In the genomic region with DNA sequence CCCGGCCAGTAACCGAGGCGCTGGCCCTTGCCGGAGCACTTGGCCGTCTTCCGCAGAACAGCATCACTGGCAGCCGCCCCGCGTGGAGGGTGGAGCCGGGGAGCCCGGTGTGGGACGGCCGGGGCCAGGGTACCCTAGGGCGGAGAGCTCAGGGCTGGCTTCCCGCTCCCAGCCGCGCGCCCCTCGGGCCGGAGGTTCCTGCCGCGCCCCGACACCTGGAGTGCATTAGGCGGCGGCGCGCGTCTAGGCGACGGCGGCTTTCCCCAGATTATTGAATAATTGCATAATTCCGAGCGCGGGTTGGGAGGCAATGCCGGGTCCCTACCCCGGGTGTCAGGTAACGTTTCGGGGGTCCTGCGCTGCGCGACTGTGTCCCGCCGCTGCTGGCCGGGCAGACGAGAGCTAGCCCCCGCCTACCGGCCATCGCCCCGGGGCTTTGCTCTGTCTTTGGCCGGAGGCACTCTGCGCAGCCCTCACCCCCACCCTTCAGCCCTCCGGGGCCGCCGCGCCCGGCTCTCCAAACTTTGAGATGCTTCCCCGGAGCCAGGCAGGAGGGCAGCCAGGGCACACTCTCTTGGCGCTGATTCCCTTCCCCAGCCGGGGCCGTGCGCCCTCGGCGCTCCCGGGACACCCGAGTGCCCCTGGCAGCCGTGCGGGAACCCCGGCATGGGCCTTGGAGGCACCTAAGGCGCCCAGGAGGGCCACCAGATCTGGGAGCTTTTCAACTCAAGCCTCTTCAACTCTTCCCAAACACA, we compare ENCODE assay signal across 9 cellular contexts. TPM values are rescaled to one million over a fixed set of nuclear protein-coding genes. Genes with fewer than 3 reads are reported as not detected.
A peak's percentile ranks its signal among the peaks of the same experiment; 100 is the strongest.
DNase-seq lines count a peak whose midpoint lies in the region; ATAC-seq, FAIRE-seq and TF ChIP-seq lines count a peak whose summit lies in the region.
"Had no signal": no experiment of that assay in that cellular context is flagged by ENCODE, and none has a peak within 500 bp of the region (broad histone marks: within the 10 kb centered on the region; RNA-seq: fewer than 3 reads in every experiment).

No MANE protein-coding gene starts in this region.

- no TSS peak for BruUV-seq in endothelial cell of umbilical vein (replicated peaks; lab: Mats Ljungman, UMichigan)

- DNase-seq in NCI-H748 (lab: John Stamatoyannopoulos, UW; ENCODE audit: unreplicated experiment), result peak; percentile 29
- DNase-seq in NCI-H748 treated with DMSO at 0.1 percent for 48 hours (lab: John Stamatoyannopoulos, UW), result no peak
- DNase-seq in endothelial cell of umbilical vein (ENCODE audit: low read depth, low spot score), result no peak
- peak; percentile 90 for DNase-seq in mesenteric fat pad (ENCODE audit: low spot score)
- DNase-seq in upper lobe of right lung, result no peak
- no peak for DNase-seq in NCI-H526 treated with DMSO at 0.1 percent for 48 hours (lab: John Stamatoyannopoulos, UW)
- no peak for DNase-seq in OCI-M1 (lab: John Stamatoyannopoulos, UW)
- no peak for DNase-seq in NCI-H1930 (lab: John Stamatoyannopoulos, UW)

- H3K4me1 ChIP-seq in endothelial cell of umbilical vein (ENCODE audit: control insufficient read depth, extremely low read depth, insufficient read depth, low read length) (peaks cover 13% of the 10 kb centered on the region), upper lobe of right lung (peaks cover 11% of the 10 kb centered on the region)

- no peak overlapping the region for H3K9ac ChIP-seq in endothelial cell of umbilical vein (replicated peaks; ENCODE audit: extremely low read depth, insufficient read depth, low read length)

- H4K20me1 ChIP-seq in endothelial cell of umbilical vein (replicated peaks; ENCODE audit: control insufficient read depth, extremely low read depth, insufficient read depth, low read length), result no peaks in the 10 kb centered on the region

- ATAC-seq in upper lobe of right lung, result peak; percentile 6

- no peak for TF ChIP-seq CTCF in endothelial cell of umbilical vein (IDR thresholded peaks at IDR 0.05; ENCODE audit: extremely low read depth in 1 of 2, insufficient read depth in 1 of 2, low read depth in 1 of 2, low read length in 2 of 2)
- no peak for TF ChIP-seq CTCF in upper lobe of right lung (IDR thresholded peaks at IDR 0.05)

- H3K4me3 ChIP-seq in endothelial cell of umbilical vein (replicated peaks in 1 of 3; ENCODE audit: insufficient read depth in 1 of 3, low read depth in 1 of 3, low read length in 3 of 3) (peak overlapping the region in 2 of 3 experiments; percentile 23 to 37), upper lobe of right lung (peak overlapping the region; percentile 45)

- peaks cover 64 to 72% of the 10 kb centered on the region in 2 experiments for H3K27me3 ChIP-seq in endothelial cell of umbilical vein (ENCODE audit: control insufficient read depth in 2 of 2, insufficient read depth in 2 of 2, low read length in 2 of 2)
- H3K27me3 ChIP-seq in upper lobe of right lung, result peaks cover 37% of the 10 kb centered on the region

- CTCF ChIA-PET in endothelial cell of umbilical vein (lab: Charles Lee), result interaction anchor here (0.7 to 2.1 kb wide), 3 partner anchors 8 to 125 kb away, joined by 3 to 6 read pairs (median 4); no protein-coding TSS in a partner anchor

- TF ChIP-seq POLR2A in endothelial cell of umbilical vein (IDR thresholded peaks at IDR 0.05; ENCODE audit: low read depth, low read length), result no peak

- H3K36me3 ChIP-seq in endothelial cell of umbilical vein (ENCODE audit: control insufficient read depth in 2 of 2, extremely low read depth in 1 of 2, insufficient read depth in 2 of 2, low read length in 2 of 2) (no peaks in the 10 kb centered on the region), upper lobe of right lung (no peaks in the 10 kb centered on the region)

- FAIRE-seq in endothelial cell of umbilical vein (lab: Jason Lieb, UNC), result no peak

- POLR2A ChIA-PET in endothelial cell of umbilical vein (lab: Charles Lee), result no interaction called here

- H3K27ac ChIP-seq in endothelial cell of umbilical vein (ENCODE audit: insufficient read depth, low read depth, low read length) (no peak overlapping the region), upper lobe of right lung (peak overlapping the region; percentile 7)
- H3K27ac ChIP-seq: C4-2B had no signal

- intact Hi-C loops in endothelial cell of umbilical vein (cut with micrococcal nuclease), result no loop called here
- intact Hi-C loops in upper lobe of right lung (cut with DNase I), result no loop called here

- H3K4me2 ChIP-seq in endothelial cell of umbilical vein (ENCODE audit: insufficient read depth, low read length), result peak overlapping the region; percentile 73

- H3K79me2 ChIP-seq in endothelial cell of umbilical vein (ENCODE audit: control insufficient read depth, insufficient read depth, low read length), result no peaks in the 10 kb centered on the region

- H3K9me3 ChIP-seq in endothelial cell of umbilical vein (replicated peaks; ENCODE audit: control insufficient read depth, insufficient read depth, low read length) (no peaks in the 10 kb centered on the region), upper lobe of right lung (no peaks in the 10 kb centered on the region)

- dilution Hi-C loops in endothelial cell of umbilical vein (cut with MboI; ENCODE audit: extremely low pct_ligation_motif_present, low sequenced_read_pairs), result no loop called here

- peak overlapping the region; percentile 79 for H2AFZ ChIP-seq in endothelial cell of umbilical vein (ENCODE audit: low read depth, low read length)

- no peaks in the 10 kb centered on the region for H3K9me1 ChIP-seq in endothelial cell of umbilical vein (replicated peaks; ENCODE audit: control insufficient read depth, extremely low read depth, insufficient read depth, low read length)

TF ChIP-seq in endothelial cell of umbilical vein, 7 proteins besides CTCF, POLR2A, EP300 and RAD21:
- TF ChIP-seq FOS (IDR thresholded peaks at IDR 0.05; ENCODE audit: borderline replicate concordance, insufficient read depth, low read length) (no peak), MAX (IDR thresholded peaks at IDR 0.05; ENCODE audit: insufficient read depth, insufficient read length) (no peak), EZH2 (IDR thresholded peaks at IDR 0.05; ENCODE audit: borderline replicate concordance, low read depth, low read length, severe bottlenecking) (peak; percentile 77)

RNA-seq across cellular contexts. Expression of gene ITGA11, which starts 0.7 kb away (rescaled TPM):
- 0.18 and 0.58 TPM in 2 replicates for total RNA-seq in endothelial cell of umbilical vein
- polyA plus RNA-seq in endothelial cell of umbilical vein, result 0.83 and 1.0 TPM in 2 replicates
- 0.65 and 0.97 TPM in 2 replicates for polyA plus RNA-seq in endothelial cell of umbilical vein (2011; cell fraction: cytosol; rRNA removed)
- 1.4 and 1.5 TPM in 2 replicates for polyA plus RNA-seq in endothelial cell of umbilical vein (2011; cell fraction: nucleus; rRNA removed)
- polyA plus RNA-seq in endothelial cell of umbilical vein (2012), result 0.48 and 1.1 TPM in 2 replicates
- 2.6 and 4.2 TPM in 2 replicates for polyA minus RNA-seq in endothelial cell of umbilical vein
- not detected for polyA minus RNA-seq in endothelial cell of umbilical vein (2011; cell fraction: cytosol; rRNA and poly(A)+ RNA removed)
- polyA minus RNA-seq in endothelial cell of umbilical vein (2011; cell fraction: nucleus; rRNA and poly(A)+ RNA removed), result 1.2 and 1.4 TPM in 2 replicates
- 4.5 TPM for total RNA-seq in mesenteric fat pad
- total RNA-seq in upper lobe of right lung, result 7.1 TPM

Comparison
In these comparisons a context has a peak if more than half of its experiments do, and no peak if none do; other contexts are left out.
1. DNase-seq: peak in NCI-H748 (single experiment) and mesenteric fat pad (single experiment); none in NCI-H748 treated with DMSO at 0.1 percent for 48 hours (single experiment), endothelial cell of umbilical vein (single experiment), upper lobe of right lung (single experiment), NCI-H526 treated with DMSO at 0.1 percent for 48 hours (single experiment), OCI-M1 (single experiment) and NCI-H1930 (0 of 2).